Comparison of ENCODE assay signal across 27 cellular contexts in the genomic region with DNA sequence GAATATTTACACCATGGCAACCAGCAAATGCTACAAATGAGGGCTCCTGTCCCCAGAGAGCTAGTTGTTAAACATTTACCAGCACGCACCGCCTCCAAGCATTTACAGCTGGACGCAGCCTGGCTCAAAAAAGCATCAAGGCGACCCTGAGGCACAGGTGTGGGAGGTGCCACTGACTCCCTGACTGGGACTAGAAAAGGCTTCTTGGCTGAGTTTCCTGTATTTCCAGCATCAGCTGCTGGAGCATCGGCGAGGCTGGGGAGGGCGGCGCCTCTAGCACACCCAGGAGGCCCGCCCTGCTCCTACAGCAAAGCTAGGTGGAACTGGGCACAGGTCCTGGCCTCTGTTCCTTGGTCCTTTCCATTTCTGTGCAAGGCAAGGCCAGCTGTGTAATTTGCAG. TPM values are rescaled to one million over a fixed set of nuclear protein-coding genes. Genes with fewer than 3 reads are reported as not detected.
DNase-seq lines count a peak whose midpoint lies in the region; ATAC-seq and TF ChIP-seq lines count a peak whose summit lies in the region.
"Had no signal": no experiment of that assay in that cellular context is flagged by ENCODE, and none has a peak within 500 bp of the region (broad histone marks: within the 10 kb centered on the region; RNA-seq: fewer than 3 reads in every experiment).

No MANE protein-coding gene starts in this region.

- H3K27ac Mint-ChIP-seq in effector memory CD8-positive, alpha-beta T cell: peak overlapping the region in 1 of 2 donors; percentile 29
- H3K27ac Mint-ChIP-seq: activated CD4-positive, alpha-beta T cell treated with anti-CD3 and anti-CD28 coated beads for 36 hours; activated CD8-positive, alpha-beta memory T cell treated with anti-CD3 and anti-CD28 coated beads, Interleukin-2, amount 10 ng/mL, durations not matched to agents 7 days and 5 days; activated naive CD4-positive, alpha-beta T cell treated with anti-CD3 and anti-CD28 coated beads, Interleukin-2, amount 10 ng/mL, durations not matched to agents 7 days and 5 days; activated T-helper 1 cell treated with anti-CD3 and anti-CD28 coated beads, Interleukin-12 subunit alpha, Interleukin-12 subunit beta, Interleukin-2, Interleukin-4 antibody, amounts not matched to agents 30 ng/mL and 10 ng/mL and 1 ng/mL, durations not matched to agents 14 hours and 24 hours and 36 hours; HFFc6; naive thymus-derived CD4-positive, alpha-beta T cell; T-helper 17 cell had no signal

- intact Hi-C loops in mucosa of descending colon (cut with DNase I, micrococcal nuclease): no loop called here

- no peaks in the 10 kb centered on the region for H3K9me3 ChIP-seq in HEK293 (ENCODE audit: control insufficient read depth, insufficient read depth, low read depth, low read length)
- no peaks in the 10 kb centered on the region for H3K9me3 ChIP-seq in mucosa of descending colon
- H3K9me3 ChIP-seq: BLaER1, breast epithelium, SK-N-SH had no signal

- H3K4me3 Mint-ChIP-seq in effector memory CD8-positive, alpha-beta T cell: no peak overlapping the region
- H3K4me3 Mint-ChIP-seq: activated CD4-positive, alpha-beta T cell treated with anti-CD3 and anti-CD28 coated beads for 36 hours; activated CD8-positive, alpha-beta memory T cell treated with anti-CD3 and anti-CD28 coated beads, Interleukin-2, amount 10 ng/mL, durations not matched to agents 7 days and 5 days; activated naive CD4-positive, alpha-beta T cell treated with anti-CD3 and anti-CD28 coated beads, Interleukin-2, amount 10 ng/mL, durations not matched to agents 7 days and 5 days; activated T-helper 1 cell treated with anti-CD3 and anti-CD28 coated beads, Interleukin-12 subunit alpha, Interleukin-12 subunit beta, Interleukin-2, Interleukin-4 antibody, amounts not matched to agents 30 ng/mL and 10 ng/mL and 1 ng/mL, durations not matched to agents 14 hours and 24 hours and 36 hours; HFFc6; naive thymus-derived CD4-positive, alpha-beta T cell; T-helper 17 cell had no signal

- H3K27me3 Mint-ChIP-seq in effector memory CD8-positive, alpha-beta T cell: peaks cover 10 to 34% of the 10 kb centered on the region in 2 donors

- ATAC-seq in esophagus mucosa (peak; percentile 85), mucosa of descending colon (peak; percentile 83), HG03025 (IDR thresholded peaks at IDR 0.05; ENCODE audit: low FRiP score, unreplicated experiment) (no peak)
- no peak for ATAC-seq in effector memory CD8-positive, alpha-beta T cell (replicated peaks)
- ATAC-seq: activated CD4-positive, alpha-beta T cell treated with anti-CD3 and anti-CD28 coated beads for 36 hours; activated CD8-positive, alpha-beta memory T cell treated with anti-CD3 and anti-CD28 coated beads, Interleukin-2, amount 10 ng/mL, durations not matched to agents 7 days and 5 days; K562; naive thymus-derived CD4-positive, alpha-beta T cell; T-helper 17 cell had no signal

- POLR2A ChIA-PET in HEK293 (lab: Yijun Ruan, JAX): no interaction called here

- no peaks in the 10 kb centered on the region for H3K4me1 ChIP-seq in HEK293 (ENCODE audit: control insufficient read depth, insufficient read depth, low read length)
- no peaks in the 10 kb centered on the region for H3K4me1 ChIP-seq in mucosa of descending colon (ENCODE audit: low read depth)
- H3K4me1 ChIP-seq: BLaER1, breast epithelium had no signal

- H3K36me3 Mint-ChIP-seq in effector memory CD8-positive, alpha-beta T cell (ENCODE audit: insufficient read depth): no peaks in the 10 kb centered on the region
- H3K36me3 Mint-ChIP-seq: activated CD8-positive, alpha-beta memory T cell treated with anti-CD3 and anti-CD28 coated beads, Interleukin-2, amount 10 ng/mL, durations not matched to agents 7 days and 5 days; activated naive CD4-positive, alpha-beta T cell treated with anti-CD3 and anti-CD28 coated beads, Interleukin-2, amount 10 ng/mL, durations not matched to agents 7 days and 5 days; naive thymus-derived CD4-positive, alpha-beta T cell had no signal

- no peaks in the 10 kb centered on the region for H3K36me3 ChIP-seq in HEK293 (ENCODE audit: control insufficient read depth in 2 of 2, insufficient read depth in 1 of 2, low read length in 2 of 2)
- H3K36me3 ChIP-seq in mucosa of descending colon (ENCODE audit: low read depth): no peaks in the 10 kb centered on the region
- H3K36me3 ChIP-seq: BLaER1, breast epithelium had no signal

- no peak for TF ChIP-seq POLR2A in erythroblast (IDR thresholded peaks at IDR 0.05; ENCODE audit: low read length)

- H3K4me1 Mint-ChIP-seq in effector memory CD8-positive, alpha-beta T cell (ENCODE audit: low read depth in 2 of 2): no peaks in the 10 kb centered on the region
- H3K4me1 Mint-ChIP-seq: activated CD4-positive, alpha-beta T cell treated with anti-CD3 and anti-CD28 coated beads for 36 hours; activated CD8-positive, alpha-beta memory T cell treated with anti-CD3 and anti-CD28 coated beads, Interleukin-2, amount 10 ng/mL, durations not matched to agents 7 days and 5 days; activated naive CD4-positive, alpha-beta T cell treated with anti-CD3 and anti-CD28 coated beads, Interleukin-2, amount 10 ng/mL, durations not matched to agents 7 days and 5 days; naive thymus-derived CD4-positive, alpha-beta T cell; T-helper 17 cell had no signal

- peak; percentile 76 for DNase-seq in DMS53 (lab: John Stamatoyannopoulos, UW)
- DNase-seq in mucosa of descending colon: peak in 2 of 3 donors; percentile 23 to 53
- DNase-seq in effector memory CD8-positive, alpha-beta T cell: no peak
- DNase-seq in erythroblast (lab: John Stamatoyannopoulos, UW): no peak
- DNase-seq: activated CD4-positive, alpha-beta T cell treated with anti-CD3 and anti-CD28 coated beads for 36 hours; activated CD8-positive, alpha-beta memory T cell treated with anti-CD3 and anti-CD28 coated beads, Interleukin-2, amount 10 ng/mL, durations not matched to agents 7 days and 5 days; activated naive CD4-positive, alpha-beta T cell treated with anti-CD3 and anti-CD28 coated beads, Interleukin-2, amount 10 ng/mL, durations not matched to agents 7 days and 5 days; amniotic stem cell; cortex of kidney; EL; HFFc6; mesendoderm; naive thymus-derived CD4-positive, alpha-beta T cell; NCI-H1417; NCI-H524; occipital lobe; SK-N-SH; T-helper 17 cell had no signal

- no peak overlapping the region for H3K27ac ChIP-seq in HEK293 (ENCODE audit: extremely low read depth, low read depth, low read length)
- H3K27ac ChIP-seq: BLaER1, breast epithelium, RWPE1 had no signal

- no peaks in the 10 kb centered on the region for H3K9me3 Mint-ChIP-seq in effector memory CD8-positive, alpha-beta T cell
- H3K9me3 Mint-ChIP-seq: activated naive CD4-positive, alpha-beta T cell treated with anti-CD3 and anti-CD28 coated beads, Interleukin-2, amount 10 ng/mL, durations not matched to agents 7 days and 5 days; activated T-helper 1 cell treated with anti-CD3 and anti-CD28 coated beads, Interleukin-12 subunit alpha, Interleukin-12 subunit beta, Interleukin-2, Interleukin-4 antibody, amounts not matched to agents 30 ng/mL and 10 ng/mL and 1 ng/mL, durations not matched to agents 14 hours and 24 hours and 36 hours; HFFc6; naive thymus-derived CD4-positive, alpha-beta T cell had no signal

- TF ChIP-seq CTCF in HEK293 (tag by site-specific recombination; IDR thresholded peaks at IDR 0.05): no peak
- TF ChIP-seq CTCF in mucosa of descending colon (IDR thresholded peaks at IDR 0.05): no peak

- H3K4me3 ChIP-seq in HEK293 (ENCODE audit: low read depth, low read length) (no peak overlapping the region), mucosa of descending colon (no peak overlapping the region)
- H3K4me3 ChIP-seq: BLaER1, breast epithelium, K562, smooth muscle cell had no signal

- CTCF ChIA-PET in HEK293 (lab: Yijun Ruan, JAX): interaction anchor here (0.6 to 0.7 kb wide), 2 partner anchors 11 to 505 kb away, joined by 3 read pairs; no protein-coding TSS in a partner anchor

TF ChIP-seq in HEK293, 187 proteins besides CTCF, POLR2A, EP300 and RAD21:
- TF ChIP-seq ZBTB8A (tag by site-specific recombination; IDR thresholded peaks at IDR 0.05) (no peak), KLF1 (tag by site-specific recombination; IDR thresholded peaks at IDR 0.05) (peak; percentile 57)

RNA-seq across cellular contexts. Expression of a gene that starts 43.4 kb away (rescaled TPM):
- total RNA-seq in esophagus mucosa (14.2 TPM), mucosa of descending colon (10 to 100 TPM in 2 of 3 donors, 1 to 10 TPM in 1; 9.9 to 31.4 (median 13.5) TPM)

Comparison
In these comparisons a context has a peak if more than half of its experiments do, and no peak if none do; other contexts are left out.
1. DNase-seq: peak in DMS53 (single experiment) and mucosa of descending colon (2 of 3); none in effector memory CD8-positive, alpha-beta T cell (0 of 3) and erythroblast (0 of 2).
2. ATAC-seq: peak in esophagus mucosa (single experiment) and mucosa of descending colon (single experiment); none in effector memory CD8-positive, alpha-beta T cell (single experiment) and HG03025 (single experiment).